8 cellular contexts compared by ENCODE assay signal in genomic region chr20:35768731-35769664, GRCh38. TPM values are rescaled to one million over a fixed set of nuclear protein-coding genes. Genes with fewer than 3 reads are reported as not detected.
DNase-seq lines count a peak whose midpoint lies in the region; ATAC-seq, FAIRE-seq and TF ChIP-seq lines count a peak whose summit lies in the region.

No MANE protein-coding gene starts in this region.

- H3K36me3 Mint-ChIP-seq in activated T-cell treated with anti-CD3 and anti-CD28 coated beads, Interleukin-2, amount 50 U/mL, for 72 hours (ENCODE audit: insufficient read depth in 2 of 2) = peaks cover 10 to 14% of the 10 kb centered on the region in 2 donors
- H3K36me3 Mint-ChIP-seq in naive thymus-derived CD8-positive, alpha-beta T cell = peaks cover 0 to 7% (median 2%) of the 10 kb centered on the region in 3 donors

- peak overlapping the region; percentile 92 to 97 for H3K4me3 Mint-ChIP-seq in activated T-cell treated with anti-CD3 and anti-CD28 coated beads, Interleukin-2, amount 50 U/mL, for 72 hours
- peak overlapping the region; percentile 72 to 96 (median 88) for H3K4me3 Mint-ChIP-seq in naive thymus-derived CD8-positive, alpha-beta T cell

- H3K4me1 ChIP-seq in A673 (ENCODE audit: insufficient read depth, low read length, poor library complexity, severe bottlenecking) = peaks cover 29% of the 10 kb centered on the region

- no peaks in the 10 kb centered on the region for H3K9me3 ChIP-seq in A673 (ENCODE audit: low read depth, low read length, poor library complexity, severe bottlenecking)

- TF ChIP-seq CTCF in A673 (conservative IDR thresholded peaks at IDR 0.05; ENCODE audit: low read depth, low read length) (no peak), fibroblast of pulmonary artery (IDR thresholded peaks at IDR 0.05; ENCODE audit: low read length, missing control alignments) (no peak)

- H3K36me3 ChIP-seq in A673 (ENCODE audit: insufficient read depth, low read length, poor library complexity, severe bottlenecking) = no peaks in the 10 kb centered on the region

- H3K4me3 ChIP-seq in A673 (ENCODE audit: low read depth, low read length, poor library complexity, severe bottlenecking) (no peak overlapping the region), fibroblast of pulmonary artery (replicated peaks; ENCODE audit: low read depth, low read length) (no peak overlapping the region)

- H3K4me1 Mint-ChIP-seq in activated T-cell treated with anti-CD3 and anti-CD28 coated beads, Interleukin-2, amount 50 U/mL, for 72 hours (ENCODE audit: low read depth) = peaks cover 63% of the 10 kb centered on the region
- H3K4me1 Mint-ChIP-seq in naive thymus-derived CD8-positive, alpha-beta T cell = peaks cover 37 to 80% (median 66%) of the 10 kb centered on the region in 4 donors

- FAIRE-seq in GM19239 (lab: Jason Lieb, UNC) = peak; percentile 14

- no peaks in the 10 kb centered on the region for H3K27me3 ChIP-seq in A673 (replicated peaks; ENCODE audit: insufficient read depth, low read depth, low read length, poor library complexity)

- POLR2A ChIA-PET in A673 (lab: Charles Lee; ENCODE audit: low non-redundant PET) = no interaction called here
- POLR2A ChIA-PET in naive thymus-derived CD8-positive, alpha-beta T cell (lab: Charles Lee) = interaction anchor here (0.6 to 17.0 kb wide), 6 partner anchors 27 to 486 kb away, joined by 3 to 684 read pairs (median 4); partner anchors contain the start of gene RBM39

- BruUV-seq in A673 (replicated peaks; lab: Mats Ljungman, UMichigan) = no TSS peak

- H3K27ac ChIP-seq in A673 (ENCODE audit: low read depth, low read length, poor library complexity, severe bottlenecking) = peak overlapping the region; percentile 65

- intact Hi-C loops in A673 (cut with micrococcal nuclease; ENCODE audit: unreplicated experiment) = no loop called here

- ATAC-seq in activated T-cell treated with anti-CD3 and anti-CD28 coated beads, Interleukin-2, amount 50 U/mL, for 72 hours (replicated peaks in 1 of 2) = peak; percentile 7 to 38
- no peak for ATAC-seq in naive thymus-derived CD8-positive, alpha-beta T cell
- ATAC-seq in GM19351 (IDR thresholded peaks at IDR 0.05; ENCODE audit: unreplicated experiment) = no peak

- H3K27ac Mint-ChIP-seq in activated T-cell treated with anti-CD3 and anti-CD28 coated beads, Interleukin-2, amount 50 U/mL, for 72 hours = peak overlapping the region; percentile 99
- peak overlapping the region; percentile 99 to 100 (median 100) for H3K27ac Mint-ChIP-seq in naive thymus-derived CD8-positive, alpha-beta T cell

- DNase-seq in A673 (ENCODE audit: low spot score) (peak; percentile 73), GM19239 (ENCODE audit: insufficient read length, low spot score) (no peak), NCI-H69 (lab: John Stamatoyannopoulos, UW) (peak; percentile 81), fibroblast of pulmonary artery (ENCODE audit: low read depth) (peak; percentile 99), superior temporal gyrus (ENCODE audit: extremely low spot score) (peak; percentile 80)
- DNase-seq in activated T-cell treated with anti-CD3 and anti-CD28 coated beads, Interleukin-2, amount 50 U/mL, for 72 hours = peak; percentile 65 to 69
- DNase-seq in naive thymus-derived CD8-positive, alpha-beta T cell = peak in 4 of 10 donors; percentile 12 to 65 (median 18)

- no peaks in the 10 kb centered on the region for H3K27me3 Mint-ChIP-seq in activated T-cell treated with anti-CD3 and anti-CD28 coated beads, Interleukin-2, amount 50 U/mL, for 72 hours (ENCODE audit: low read depth)
- no peaks in the 10 kb centered on the region for H3K27me3 Mint-ChIP-seq in naive thymus-derived CD8-positive, alpha-beta T cell

- peaks cover 0 to 7% of the 10 kb centered on the region in 2 donors for H3K9me3 Mint-ChIP-seq in activated T-cell treated with anti-CD3 and anti-CD28 coated beads, Interleukin-2, amount 50 U/mL, for 72 hours
- peaks cover 0 to 3% (median 0%) of the 10 kb centered on the region in 9 donors for H3K9me3 Mint-ChIP-seq in naive thymus-derived CD8-positive, alpha-beta T cell

- CTCF ChIA-PET in A673 (lab: Charles Lee) = no interaction called here

RNA-seq across cellular contexts. Expression of gene PHF20, which starts 2.8 kb away (rescaled TPM):
- total RNA-seq in A673 (2021) = 43.0 and 49.6 TPM in 2 replicates
- total RNA-seq in activated T-cell treated with anti-CD3 and anti-CD28 coated beads, Interleukin-2, amount 50 U/mL, for 72 hours = 10 to 100 TPM; 68.1 to 68.6 TPM
- 10 to 100 TPM; 79.0 to 82.8 TPM for total RNA-seq in naive thymus-derived CD8-positive, alpha-beta T cell
- polyA plus RNA-seq in naive thymus-derived CD8-positive, alpha-beta T cell = 100 to 1,000 TPM; 114 to 135 (median 125) TPM

RNA-seq across cellular contexts. Expression of gene RBM39, which starts 26.9 kb away (rescaled TPM):
- total RNA-seq in A673 (2021) = 316 and 329 TPM in 2 replicates
- total RNA-seq in activated T-cell treated with anti-CD3 and anti-CD28 coated beads, Interleukin-2, amount 50 U/mL, for 72 hours = 100 to 1,000 TPM; 431 to 525 TPM
- total RNA-seq in naive thymus-derived CD8-positive, alpha-beta T cell = 100 to 1,000 TPM; 687 to 713 TPM
- 100 to 1,000 TPM; 110 to 134 (median 112) TPM for polyA plus RNA-seq in naive thymus-derived CD8-positive, alpha-beta T cell

Comparison
In these comparisons a context has a peak if more than half of its experiments do, and no peak if none do; other contexts are left out.
1. ATAC-seq: peak in activated T-cell treated with anti-CD3 and anti-CD28 coated beads, Interleukin-2, amount 50 U/mL, for 72 hours (2 of 2); none in naive thymus-derived CD8-positive, alpha-beta T cell (0 of 2) and GM19351 (single experiment).